10 cellular contexts compared by ENCODE assay signal in the genomic region with DNA sequence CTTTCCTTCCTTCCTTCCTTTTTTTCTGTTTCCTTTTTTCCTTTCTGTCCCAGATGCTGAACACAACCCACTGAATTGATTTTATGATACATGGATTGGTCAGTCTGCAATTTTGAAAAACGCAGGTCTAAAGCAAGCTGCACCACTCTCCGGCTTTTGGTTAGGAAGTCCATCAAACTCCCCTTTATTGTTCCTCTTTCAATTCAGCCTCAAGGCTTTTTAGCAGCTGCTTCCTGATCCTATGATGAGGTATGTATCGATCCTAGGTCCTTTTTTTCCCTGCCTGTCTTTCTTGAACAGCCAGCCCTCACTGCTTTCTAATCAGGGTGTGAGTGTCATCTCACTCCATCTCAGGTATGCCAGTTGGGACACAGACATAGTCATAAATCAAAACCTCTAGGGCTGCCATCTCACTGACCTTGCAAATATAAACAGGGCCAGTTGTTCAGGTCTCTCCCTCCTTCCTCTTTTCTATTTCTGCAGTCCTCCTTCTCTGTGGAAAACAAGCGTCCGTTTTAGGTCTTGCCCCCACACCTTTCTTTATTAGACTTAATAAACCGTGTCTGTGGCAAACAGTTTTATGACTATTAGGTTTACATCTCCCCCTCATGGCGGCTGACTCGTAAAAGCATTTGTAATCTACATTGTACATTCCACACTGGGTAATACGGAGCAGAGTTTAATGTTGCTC. TPM values are rescaled to one million over a fixed set of nuclear protein-coding genes. Genes with fewer than 3 reads are reported as not detected.
DNase-seq lines count a peak whose midpoint lies in the region; ATAC-seq lines count a peak whose summit lies in the region.
"Had no signal": no experiment of that assay in that cellular context is flagged by ENCODE, and none has a peak within 500 bp of the region (broad histone marks: within the 10 kb centered on the region; RNA-seq: fewer than 3 reads in every experiment).

No MANE protein-coding gene starts in this region.

- no peak for ATAC-seq in CD4-positive, CD25-positive, alpha-beta regulatory T cell (ENCODE audit: low read depth in 2 of 2)
- peak; percentile 49 for ATAC-seq in GM18907 (IDR thresholded peaks at IDR 0.05; ENCODE audit: unreplicated experiment)
- ATAC-seq in left ventricle myocardium superior, result peak; percentile 9
- ATAC-seq in HG02981 (IDR thresholded peaks at IDR 0.05; ENCODE audit: unreplicated experiment), result no peak
- ATAC-seq in HG02763 (IDR thresholded peaks at IDR 0.05; ENCODE audit: unreplicated experiment), result no peak

- H3K36me3 Mint-ChIP-seq in CD4-positive, CD25-positive, alpha-beta regulatory T cell, result peaks cover 5% of the 10 kb centered on the region
- H3K36me3 Mint-ChIP-seq: type B pancreatic cell had no signal

- H3K9me3 ChIP-seq in CD4-positive, CD25-positive, alpha-beta regulatory T cell (ENCODE audit: control insufficient read depth in 2 of 2, low read length in 2 of 2), result peaks cover 0 to 1% of the 10 kb centered on the region in 2 experiments

- peak overlapping the region in 2 of 3 donors; percentile 10 to 82 for H3K27ac Mint-ChIP-seq in CD4-positive, CD25-positive, alpha-beta regulatory T cell
- H3K27ac Mint-ChIP-seq: type B pancreatic cell had no signal

- no peak overlapping the region for H3K4me3 Mint-ChIP-seq in CD4-positive, CD25-positive, alpha-beta regulatory T cell
- H3K4me3 Mint-ChIP-seq: type B pancreatic cell had no signal

- no peak overlapping the region for H3K27ac ChIP-seq in CD4-positive, CD25-positive, alpha-beta regulatory T cell (ENCODE audit: insufficient read depth, low read length, poor library complexity, severe bottlenecking)

- DNase-seq in CD4-positive, CD25-positive, alpha-beta regulatory T cell, result no peak
- DNase-seq in NOMO-1 treated with DMSO at 0.1 percent for 48 hours (lab: John Stamatoyannopoulos, UW; ENCODE audit: unreplicated experiment) (peak; percentile 67), left ventricle myocardium superior (no peak), middle frontal gyrus (ENCODE audit: extremely low spot score, low spot score) (no peak)
- DNase-seq in activated CD4-positive, alpha-beta T cell treated with anti-CD3 and anti-CD28 coated beads for 4 hours, result no peak
- DNase-seq: stimulated activated CD4-positive, alpha-beta T cell treated with anti-CD3 and anti-CD28 coated beads, Interleukin-2, amount 100 ng/mL, for 48 hours had no signal

- H3K4me3 ChIP-seq in CD4-positive, CD25-positive, alpha-beta regulatory T cell (ENCODE audit: low read depth, low read length), result no peak overlapping the region

- H3K4me1 ChIP-seq in CD4-positive, CD25-positive, alpha-beta regulatory T cell (ENCODE audit: control insufficient read depth, insufficient read depth, low read length, poor library complexity, severe bottlenecking), result no peaks in the 10 kb centered on the region

- H3K36me3 ChIP-seq in CD4-positive, CD25-positive, alpha-beta regulatory T cell (ENCODE audit: control insufficient read depth, insufficient read depth, low read length), result no peaks in the 10 kb centered on the region

- intact Hi-C loops in left ventricle myocardium superior (cut with micrococcal nuclease), result loop anchor here (10.0 kb wide), 1 partner anchor 110 kb away; no protein-coding TSS in a partner anchor

- peaks cover 23% of the 10 kb centered on the region for H3K27me3 Mint-ChIP-seq in CD4-positive, CD25-positive, alpha-beta regulatory T cell

- H3K27me3 ChIP-seq in CD4-positive, CD25-positive, alpha-beta regulatory T cell (ENCODE audit: control insufficient read depth, insufficient read depth, low read length), result peaks cover 11% of the 10 kb centered on the region

- H3K4me1 Mint-ChIP-seq in CD4-positive, CD25-positive, alpha-beta regulatory T cell, result peaks cover 0 to 51% (median 28%) of the 10 kb centered on the region in 4 donors

- H3K9me3 Mint-ChIP-seq in CD4-positive, CD25-positive, alpha-beta regulatory T cell, result peaks cover 0 to 13% (median 5%) of the 10 kb centered on the region in 7 donors

RNA-seq across cellular contexts. Expression of gene STYXL2, which starts 11.4 kb away (rescaled TPM):
- total RNA-seq in CD4-positive, CD25-positive, alpha-beta regulatory T cell, result not detected
- polyA plus RNA-seq in CD4-positive, CD25-positive, alpha-beta regulatory T cell, result not detected
- total RNA-seq in left ventricle myocardium superior, result 121 TPM

RNA-seq across cellular contexts. Expression of gene GPA33, which starts 15.1 kb away (rescaled TPM):
- 21.0 TPM for total RNA-seq in CD4-positive, CD25-positive, alpha-beta regulatory T cell
- 100 to 1,000 TPM in 2 of 4 donors, 10 to 100 TPM in 2; 56.0 to 121 (median 85.6) TPM for polyA plus RNA-seq in CD4-positive, CD25-positive, alpha-beta regulatory T cell
- 0.07 TPM for total RNA-seq in left ventricle myocardium superior

Comparison
In these comparisons a context has a peak if more than half of its experiments do, and no peak if none do; other contexts are left out.
1. ATAC-seq: peak in GM18907 (single experiment) and left ventricle myocardium superior (single experiment); none in CD4-positive, CD25-positive, alpha-beta regulatory T cell (0 of 2), HG02981 (single experiment) and HG02763 (single experiment).
2. RNA of gene STYXL2, which starts 11.4 kb away (total RNA-seq): 121 TPM in left ventricle myocardium superior (single experiment); not detected in CD4-positive, CD25-positive, alpha-beta regulatory T cell (single experiment); every median in the first group is over 100 times any median in the second.
3. RNA of gene GPA33, which starts 15.1 kb away (total RNA-seq): 21.0 TPM in CD4-positive, CD25-positive, alpha-beta regulatory T cell (single experiment); 0.07 TPM in left ventricle myocardium superior (single experiment); every median in the first group is over 10 times any median in the second.